In the genomic region with DNA sequence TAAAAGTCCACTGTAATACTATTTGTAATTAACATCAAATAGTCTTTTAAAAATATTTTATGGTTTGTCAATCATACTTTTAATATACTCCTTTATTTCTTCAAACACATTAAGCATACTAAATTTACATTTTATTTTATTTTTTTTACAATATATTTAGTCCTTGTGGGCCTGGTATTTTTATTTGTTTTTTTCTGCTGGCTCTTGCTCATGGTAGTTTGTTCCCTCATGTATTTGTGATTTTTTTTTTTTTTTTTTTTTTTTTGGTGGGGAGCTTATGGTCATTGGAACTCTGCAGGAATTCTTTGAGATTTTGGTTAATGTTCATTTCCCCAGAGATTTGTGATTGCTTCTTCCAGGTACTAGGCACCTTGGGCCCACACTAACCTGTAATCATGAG, we compare ENCODE assay signal across 34 cellular contexts.
"Had no signal": no experiment of that assay in that cellular context is flagged by ENCODE, and none has a peak within 500 bp of the region (broad histone marks: within the 10 kb centered on the region; RNA-seq: fewer than 3 reads in every experiment).

No MANE protein-coding gene starts in this region.

- H3K27me3 ChIP-seq: adrenal gland, ascending aorta, body of pancreas, brain microvascular endothelial cell, breast epithelium, cardiac muscle cell had no signal

- H3K4me3 ChIP-seq: adrenal gland, ascending aorta, body of pancreas, breast epithelium, cardiac muscle cell had no signal

- H3K36me3 ChIP-seq: adrenal gland, ascending aorta, brain microvascular endothelial cell, breast epithelium, cardiac muscle cell had no signal

- H3K4me1 ChIP-seq: adrenal gland, ascending aorta, body of pancreas, breast epithelium had no signal

- H3K9me3 ChIP-seq: adrenal gland, body of pancreas had no signal

- FAIRE-seq: astrocyte, bronchial epithelial cell had no signal

- DNase-seq: activated effector memory CD4-positive, alpha-beta T cell treated with anti-CD3 and anti-CD28 coated beads, Interleukin-2, amount 50 U/mL, for 16 hours; activated effector memory CD4-positive, alpha-beta T cell treated with Interleukin-2 at 50 U/mL for 16 hours; activated gamma-delta T cell; activated gamma-delta T cell treated with Interleukin-2 at 50 U/mL for 16 hours; activated naive CD4-positive, alpha-beta T cell; activated naive CD4-positive, alpha-beta T cell treated with anti-CD3 and anti-CD28 coated beads for 36 hours; activated naive CD4-positive, alpha-beta T cell treated with anti-CD3 and anti-CD28 coated beads, Interleukin-2, amount 10 ng/mL, durations not matched to agents 7 days and 5 days; activated naive CD4-positive, alpha-beta T cell treated with anti-CD3 and anti-CD28 coated beads, Interleukin-2, amount 50 U/mL, for 16 hours; activated naive CD4-positive, alpha-beta T cell treated with Interleukin-2 at 50 U/mL for 16 hours; activated naive CD8-positive, alpha-beta T cell treated with anti-CD3 and anti-CD28 coated beads for 36 hours; activated naive CD8-positive, alpha-beta T cell treated with anti-CD3 and anti-CD28 coated beads, Interleukin-2, amount 10 ng/mL, durations not matched to agents 7 days and 5 days; activated naive CD8-positive, alpha-beta T cell treated with anti-CD3 and anti-CD28 coated beads, Interleukin-2, amount 50 U/mL, for 24 hours; activated T-cell treated with anti-CD3 and anti-CD28 coated beads, Interleukin-2, amount 50 U/mL, for 1 hour; activated T-cell treated with anti-CD3 and anti-CD28 coated beads, Interleukin-2, amount 50 U/mL, for 24 hours; activated T-cell treated with anti-CD3 and anti-CD28 coated beads, Interleukin-2, amount 50 U/mL, for 4 hours; activated T-cell treated with anti-CD3 and anti-CD28 coated beads, Interleukin-2, amount 50 U/mL, for 48 hours; activated T-cell treated with anti-CD3 and anti-CD28 coated beads, Interleukin-2, amount 50 U/mL, for 72 hours; adrenal gland; amniotic stem cell; amygdala; anterior cingulate cortex; aorta; body of pancreas; brain microvascular endothelial cell; caudate nucleus; central memory CD4-positive, alpha-beta T cell; cerebellar nuclear complex had no signal

- ATAC-seq: activated naive CD4-positive, alpha-beta T cell treated with anti-CD3 and anti-CD28 coated beads, Interleukin-2, amount 50 U/mL, for 72 hours; activated naive CD8-positive, alpha-beta T cell treated with anti-CD3 and anti-CD28 coated beads, Interleukin-2, amount 50 U/mL, for 24 hours; activated T-cell treated with anti-CD3 and anti-CD28 coated beads, Interleukin-2, amount 50 U/mL, for 4 hours; activated T-cell treated with anti-CD3 and anti-CD28 coated beads, Interleukin-2, amount 50 U/mL, for 72 hours; activated T-helper 17 cell treated with anti-CD3 and anti-CD28 coated beads, Interleukin-2, amount 50 U/mL, for 72 hours; body of pancreas had no signal

- H3K27ac ChIP-seq: adrenal gland, ascending aorta, body of pancreas, brain microvascular endothelial cell, breast epithelium, cardiac muscle cell had no signal
